25 cellular contexts compared by ENCODE assay signal in genomic region chr9:132518626-132519025, GRCh38.
"Had no signal": no experiment of that assay in that cellular context is flagged by ENCODE, and none has a peak within 500 bp of the region (broad histone marks: within the 10 kb centered on the region; RNA-seq: fewer than 3 reads in every experiment).

No MANE protein-coding gene starts in this region.

- H3K4me3 Mint-ChIP-seq: dendritic cell treated with granulocyte-macrophage colony-stimulating factor and Interleukin-4, amounts not matched to agents 40 ng/mL and 50 ng/mL, for 4 days; effector memory CD8-positive, alpha-beta T cell; endodermal cell had no signal

- H3K9me3 ChIP-seq: colonic mucosa, esophagus muscularis mucosa, esophagus squamous epithelium, gastrocnemius medialis, gastroesophageal sphincter, heart left ventricle, heart right ventricle had no signal

- DNase-seq: colonic mucosa; cortex of kidney; dermis blood vessel endothelial cell; dorsolateral prefrontal cortex; effector CD4-positive, alpha-beta T cell; effector CD8-positive, alpha-beta T cell; effector memory CD4-positive, alpha-beta T cell; effector memory CD8-positive, alpha-beta T cell; endodermal cell; erythroblast; esophagus squamous epithelium; foreskin fibroblast; foreskin keratinocyte; foreskin melanocyte; gastrocnemius medialis; glutamatergic neuron; head of caudate nucleus; heart left ventricle; heart right ventricle had no signal

- H3K27ac ChIP-seq: colonic mucosa, coronary artery, dorsolateral prefrontal cortex, epithelial cell of prostate, esophagus muscularis mucosa, esophagus squamous epithelium, foreskin keratinocyte, gastrocnemius medialis, gastroesophageal sphincter, heart left ventricle, heart right ventricle had no signal

- H3K27me3 ChIP-seq: colonic mucosa had no signal

- H3K4me3 ChIP-seq: colonic mucosa, coronary artery, dorsolateral prefrontal cortex, esophagus muscularis mucosa, esophagus squamous epithelium, gastrocnemius medialis, gastroesophageal sphincter, heart left ventricle, heart right ventricle had no signal

- ATAC-seq: effector memory CD8-positive, alpha-beta T cell; esophagus mucosa; foreskin keratinocyte; gastrocnemius medialis; gastroesophageal sphincter; heart left ventricle; heart right ventricle had no signal

- H3K36me3 ChIP-seq: colonic mucosa, esophagus muscularis mucosa, esophagus squamous epithelium, gastrocnemius medialis, gastroesophageal sphincter, heart left ventricle, heart right ventricle had no signal

- H3K9me3 Mint-ChIP-seq: dendritic cell treated with granulocyte-macrophage colony-stimulating factor and Interleukin-4, amounts not matched to agents 40 ng/mL and 50 ng/mL, for 4 days; effector memory CD8-positive, alpha-beta T cell; endodermal cell had no signal

- H3K4me1 ChIP-seq: colonic mucosa, esophagus muscularis mucosa, esophagus squamous epithelium, foreskin keratinocyte, gastrocnemius medialis, gastroesophageal sphincter, heart left ventricle, heart right ventricle had no signal

- H3K27ac Mint-ChIP-seq: dendritic cell treated with granulocyte-macrophage colony-stimulating factor and Interleukin-4, amounts not matched to agents 40 ng/mL and 50 ng/mL, for 4 days; effector memory CD8-positive, alpha-beta T cell; endodermal cell had no signal
